1 cellular context compared by ENCODE assay signal in genomic region chr12:109714141-109714912, GRCh38.
A peak's percentile ranks its signal among the peaks of the same experiment; 100 is the strongest.
TF ChIP-seq lines count a peak whose summit lies in the region.

No MANE protein-coding gene starts in this region.

TF ChIP-seq in A549, 52 proteins besides CTCF, POLR2A, EP300 and RAD21 (continued from another document):
- TF ChIP-seq, protein P1, sequence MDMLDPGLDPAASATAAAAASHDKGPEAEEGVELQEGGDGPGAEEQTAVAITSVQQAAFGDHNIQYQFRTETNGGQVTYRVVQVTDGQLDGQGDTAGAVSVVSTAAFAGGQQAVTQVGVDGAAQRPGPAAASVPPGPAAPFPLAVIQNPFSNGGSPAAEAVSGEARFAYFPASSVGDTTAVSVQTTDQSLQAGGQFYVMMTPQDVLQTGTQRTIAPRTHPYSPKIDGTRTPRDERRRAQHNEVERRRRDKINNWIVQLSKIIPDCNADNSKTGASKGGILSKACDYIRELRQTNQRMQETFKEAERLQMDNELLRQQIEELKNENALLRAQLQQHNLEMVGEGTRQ (IDR thresholded peaks at IDR 0.05), result no peak
- TF ChIP-seq CHD2 (IDR thresholded peaks at IDR 0.05; ENCODE audit: low read length, partially characterized antibody) (peak; percentile 64), RARB (CRISPR knock-in tag; IDR thresholded peaks at IDR 0.05) (no peak), RNF2 (IDR thresholded peaks at IDR 0.05; ENCODE audit: borderline replicate concordance, low read depth) (0 out of 2 replicates have a peak, but pooled peaks have one; percentile 35), CBX8 (IDR thresholded peaks at IDR 0.05) (no peak), EHMT2 (IDR thresholded peaks at IDR 0.05; ENCODE audit: low read depth) (no peak), ZC3H11A (IDR thresholded peaks at IDR 0.05) (no peak)
- TF ChIP-seq, protein P2, sequence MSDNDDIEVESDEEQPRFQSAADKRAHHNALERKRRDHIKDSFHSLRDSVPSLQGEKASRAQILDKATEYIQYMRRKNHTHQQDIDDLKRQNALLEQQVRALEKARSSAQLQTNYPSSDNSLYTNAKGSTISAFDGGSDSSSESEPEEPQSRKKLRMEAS (IDR thresholded peaks at IDR 0.05), result peak; percentile 10; the same call in 1 of the 2 replicates
